Comparison of ENCODE assay signal across 1 cellular context in genomic region chr7:151678227-151678604, GRCh38.
TF ChIP-seq lines count a peak whose summit lies in the region.

No MANE protein-coding gene starts in this region.

TF ChIP-seq in H1, 55 proteins besides CTCF, POLR2A, EP300 and RAD21:
- TF ChIP-seq EZH2 (IDR thresholded peaks at IDR 0.05; ENCODE audit: low read depth, low read length, severe bottlenecking) = no peak
- no peak for TF ChIP-seq KDM4A (IDR thresholded peaks at IDR 0.05; ENCODE audit: low read depth, low read length, severe bottlenecking)
- no peak for TF ChIP-seq JUN (IDR thresholded peaks at IDR 0.05; ENCODE audit: low read depth, low read length)
- no peak for TF ChIP-seq E2F6 (IDR thresholded peaks at IDR 0.05)
- no peak for TF ChIP-seq TAF7 (optimal IDR thresholded peaks at IDR 0.05; ENCODE audit: borderline replicate concordance, low read depth, low read length)
- TF ChIP-seq YY1 (IDR thresholded peaks at IDR 0.05; ENCODE audit: low read depth, low read length) = no peak
TF ChIP-seq in H1: peak in this region for 0.
